In the genomic region with DNA sequence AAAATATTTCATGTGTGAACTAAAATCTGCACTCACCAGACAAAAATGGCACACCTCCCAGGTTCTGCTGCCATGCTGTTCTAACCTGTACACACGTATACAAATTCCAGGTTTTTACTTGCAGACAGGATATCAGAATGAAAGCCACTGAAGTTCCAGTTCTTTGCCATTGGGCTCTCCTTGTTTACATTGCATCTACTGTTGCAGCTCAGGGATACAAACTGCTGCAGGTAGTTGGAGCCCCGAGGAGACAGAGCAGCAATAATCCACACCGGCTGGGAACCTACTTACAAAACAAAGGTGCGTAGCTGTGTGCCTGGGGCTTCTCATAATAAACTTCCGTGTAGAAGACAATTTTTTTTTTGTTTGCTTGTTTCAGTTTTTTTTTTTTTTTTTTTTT, we compare ENCODE assay signal across 2 cellular contexts.
TF ChIP-seq lines count a peak whose summit lies in the region.

No MANE protein-coding gene starts in this region.

TF ChIP-seq in GM23338, 12 proteins besides CTCF, POLR2A, EP300 and RAD21 (continued from another document):
- TF ChIP-seq ZNF114 (CRISPR knock-in tag; IDR thresholded peaks at IDR 0.05), result no peak
TF ChIP-seq in GM23338: peak in this region for 0.

TF ChIP-seq in H1, 55 proteins besides CTCF, POLR2A, EP300 and RAD21 (continued from another document):
- no peak for TF ChIP-seq CBX8 (IDR thresholded peaks at IDR 0.05; ENCODE audit: borderline replicate concordance, low read depth, low read length)
- TF ChIP-seq SRF (IDR thresholded peaks at IDR 0.05; ENCODE audit: low read depth, low read length), result no peak
- no peak for TF ChIP-seq CHD1 (IDR thresholded peaks at IDR 0.05; ENCODE audit: low read depth, low read length)
- TF ChIP-seq, protein P1, sequence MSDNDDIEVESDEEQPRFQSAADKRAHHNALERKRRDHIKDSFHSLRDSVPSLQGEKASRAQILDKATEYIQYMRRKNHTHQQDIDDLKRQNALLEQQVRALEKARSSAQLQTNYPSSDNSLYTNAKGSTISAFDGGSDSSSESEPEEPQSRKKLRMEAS (IDR thresholded peaks at IDR 0.05), result no peak
- TF ChIP-seq, protein P2, sequence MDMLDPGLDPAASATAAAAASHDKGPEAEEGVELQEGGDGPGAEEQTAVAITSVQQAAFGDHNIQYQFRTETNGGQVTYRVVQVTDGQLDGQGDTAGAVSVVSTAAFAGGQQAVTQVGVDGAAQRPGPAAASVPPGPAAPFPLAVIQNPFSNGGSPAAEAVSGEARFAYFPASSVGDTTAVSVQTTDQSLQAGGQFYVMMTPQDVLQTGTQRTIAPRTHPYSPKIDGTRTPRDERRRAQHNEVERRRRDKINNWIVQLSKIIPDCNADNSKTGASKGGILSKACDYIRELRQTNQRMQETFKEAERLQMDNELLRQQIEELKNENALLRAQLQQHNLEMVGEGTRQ (IDR thresholded peaks at IDR 0.05; ENCODE audit: low read length), result no peak
- TF ChIP-seq KDM4A (IDR thresholded peaks at IDR 0.05; ENCODE audit: low read depth, low read length, severe bottlenecking), result no peak
